17 cellular contexts compared by ENCODE assay signal in genomic region chr21:23475518-23476189, GRCh38.
DNase-seq lines count a peak whose midpoint lies in the region; ATAC-seq and TF ChIP-seq lines count a peak whose summit lies in the region.
"Had no signal": no experiment of that assay in that cellular context is flagged by ENCODE, and none has a peak within 500 bp of the region (broad histone marks: within the 10 kb centered on the region; RNA-seq: fewer than 3 reads in every experiment).

No MANE protein-coding gene starts in this region.

- no peak for TF ChIP-seq POLR2A in gastrocnemius medialis (IDR thresholded peaks at IDR 0.05)

- no peak overlapping the region for H4K91ac ChIP-seq in trophoblast cell (ENCODE audit: low read depth, low read length)

- H3K23ac ChIP-seq in trophoblast cell (ENCODE audit: low read length), result no peak overlapping the region

- H3K4me3 ChIP-seq in trophoblast cell (ENCODE audit: low read depth, low read length), result no peak overlapping the region
- H3K4me3 ChIP-seq in ascending aorta, result no peak overlapping the region
- no peak overlapping the region for H3K4me3 ChIP-seq in gastrocnemius medialis
- H3K4me3 ChIP-seq: GM12878 had no signal

- no peak overlapping the region for H2BK5ac ChIP-seq in trophoblast cell (ENCODE audit: low read depth, low read length, poor library complexity)

- no peak overlapping the region for H2AK5ac ChIP-seq in trophoblast cell (ENCODE audit: low read length)

- no peak overlapping the region for H3K4me2 ChIP-seq in trophoblast cell (ENCODE audit: low read length)
- H3K4me2 ChIP-seq: KMS-11 had no signal

- no peak overlapping the region for H4K12ac ChIP-seq in trophoblast cell (ENCODE audit: low read depth, low read length)

- no peak for ATAC-seq in gastrocnemius medialis
- ATAC-seq: GM12878 had no signal

- no peaks in the 10 kb centered on the region for H3K36me3 ChIP-seq in trophoblast cell (ENCODE audit: control insufficient read depth in 1 of 2, insufficient read depth in 2 of 2, low read length in 2 of 2)
- no peaks in the 10 kb centered on the region for H3K36me3 ChIP-seq in ascending aorta
- no peaks in the 10 kb centered on the region for H3K36me3 ChIP-seq in gastrocnemius medialis

- H3K18ac ChIP-seq in trophoblast cell (ENCODE audit: low read length), result no peak overlapping the region

- no peaks in the 10 kb centered on the region for H3K4me1 ChIP-seq in trophoblast cell (ENCODE audit: control insufficient read depth in 1 of 2, insufficient read depth in 2 of 2, low read length in 2 of 2)
- H3K4me1 ChIP-seq in ascending aorta, result no peaks in the 10 kb centered on the region
- H3K4me1 ChIP-seq in gastrocnemius medialis, result no peaks in the 10 kb centered on the region
- H3K4me1 ChIP-seq: Caco-2 had no signal

- H3K9me3 ChIP-seq in trophoblast cell (ENCODE audit: insufficient read depth, low read depth, low read length) (no peaks in the 10 kb centered on the region), ascending aorta (no peaks in the 10 kb centered on the region), gastrocnemius medialis (no peaks in the 10 kb centered on the region)
- H3K9me3 ChIP-seq: Caco-2 had no signal

- intact Hi-C loops in ascending aorta (cut with DNase I) (no loop called here), gastrocnemius medialis (cut with DNase I; ENCODE audit: low total_unique reads) (no loop called here)

- H3K79me1 ChIP-seq in trophoblast cell (ENCODE audit: low read length), result no peaks in the 10 kb centered on the region

- DNase-seq in NCI-H2029 (lab: John Stamatoyannopoulos, UW) (peak; percentile 32), NCI-H2029 treated with DMSO at 0.1 percent for 48 hours (lab: John Stamatoyannopoulos, UW) (no peak), NCI-H226 (peak; percentile 82), SK-N-DZ (ENCODE audit: low spot score) (peak; percentile 92), trophoblast cell (peak; percentile 0 to 52), glomerular visceral epithelial cell (ENCODE audit: extremely low spot score) (no peak), ascending aorta (ENCODE audit: low spot score in 2 of 2) (no peak), gastrocnemius medialis (no peak)
- DNase-seq: Caco-2, DMS79 treated with DMSO at 0.1 percent for 48 hours, GDM1, GOT3, NCI-H1092, NCI-H187, NCI-H510A treated with DMSO at 0.1 percent for 48 hours had no signal

- no peaks in the 10 kb centered on the region for H3K79me2 ChIP-seq in trophoblast cell (ENCODE audit: control insufficient read depth, insufficient read depth, low read length, poor library complexity)

- H4K8ac ChIP-seq in trophoblast cell (ENCODE audit: low read depth, low read length), result no peak overlapping the region

- H2AFZ ChIP-seq in trophoblast cell (ENCODE audit: insufficient read depth, low read length, poor library complexity), result no peak overlapping the region

- WGBS in trophoblast cell (ENCODE audit: extremely low coverage, insufficient coverage, insufficient read length), result no CpG with 5 or more reads among the region's 5 CpGs

- TF ChIP-seq CTCF in ascending aorta (IDR thresholded peaks at IDR 0.05) (no peak), gastrocnemius medialis (IDR thresholded peaks at IDR 0.05 in 4 of 5, conservative IDR thresholded peaks at IDR 0.05 in 1 of 5) (no peak)

- no peak overlapping the region for H3K27ac ChIP-seq in trophoblast cell (ENCODE audit: low read depth, low read length)
- no peak overlapping the region for H3K27ac ChIP-seq in ascending aorta
- no peak overlapping the region for H3K27ac ChIP-seq in gastrocnemius medialis
- H3K27ac ChIP-seq: KMS-11 had no signal

- no peak overlapping the region for H2BK120ac ChIP-seq in trophoblast cell (ENCODE audit: insufficient read depth, low read length, poor library complexity)

- no peak overlapping the region for H3K14ac ChIP-seq in trophoblast cell (ENCODE audit: low read length)

- H3K4ac ChIP-seq in trophoblast cell (ENCODE audit: low read depth, low read length), result no peak overlapping the region

- H3K9ac ChIP-seq in trophoblast cell (ENCODE audit: low read length), result no peak overlapping the region
- H3K9ac ChIP-seq: KMS-11 had no signal

- no peak overlapping the region for H2BK12ac ChIP-seq in trophoblast cell (ENCODE audit: low read length)

- in situ Hi-C loops in gastrocnemius medialis (cut with MboI; ENCODE audit: low sequenced_read_pairs in 4 of 4), result no loop called here

- no peaks in the 10 kb centered on the region for H3K27me3 ChIP-seq in trophoblast cell (ENCODE audit: insufficient read depth, low read length)
- no peaks in the 10 kb centered on the region for H3K27me3 ChIP-seq in ascending aorta
- no peaks in the 10 kb centered on the region for H3K27me3 ChIP-seq in gastrocnemius medialis

Comparison
In these comparisons a context has a peak if more than half of its experiments do, and no peak if none do; other contexts are left out.
1. DNase-seq: peak in NCI-H2029 (single experiment), NCI-H226 (single experiment), SK-N-DZ (single experiment) and trophoblast cell (2 of 2); none in NCI-H2029 treated with DMSO at 0.1 percent for 48 hours (single experiment), glomerular visceral epithelial cell (single experiment), ascending aorta (0 of 2) and gastrocnemius medialis (0 of 2).